8 cellular contexts compared by ENCODE assay signal in the genomic region with DNA sequence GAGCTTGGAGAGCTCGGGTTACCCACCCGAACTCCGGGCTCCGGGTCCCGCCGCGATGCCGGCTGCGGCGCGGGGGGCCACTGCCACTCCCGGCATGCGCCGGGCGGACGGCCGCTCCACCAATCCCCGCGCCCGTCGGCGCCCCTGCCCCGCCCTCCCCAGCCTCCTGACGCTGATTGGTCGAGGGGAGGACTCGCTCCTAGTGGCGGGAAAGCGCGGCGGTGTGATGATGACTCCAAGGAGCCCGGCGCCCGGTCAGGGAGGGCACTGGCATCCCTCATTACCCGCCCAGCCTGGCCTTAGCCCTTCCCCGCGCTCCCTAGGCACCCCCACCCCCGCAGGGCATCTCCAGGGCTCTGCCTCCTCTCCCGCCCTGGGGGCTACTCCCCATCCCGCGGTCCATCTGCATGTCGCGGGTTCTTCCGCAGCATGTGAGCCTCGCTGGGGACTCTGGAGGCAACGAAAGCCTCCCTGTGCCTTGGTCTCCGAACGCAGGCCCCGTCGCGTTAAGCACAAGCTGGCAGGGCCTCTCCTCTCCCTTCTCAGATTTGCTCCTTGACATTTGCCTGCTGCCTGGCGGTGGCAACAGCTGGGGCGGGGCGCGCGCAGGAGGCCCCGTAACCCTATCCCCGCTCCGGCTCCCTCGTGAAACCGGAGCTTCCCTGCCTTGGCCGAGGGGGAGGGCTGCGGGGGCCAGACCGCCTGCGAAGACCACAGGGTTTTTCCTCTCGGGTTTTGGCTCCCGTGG. TPM values are rescaled to one million over a fixed set of nuclear protein-coding genes. Genes with fewer than 3 reads are reported as not detected.
DNase-seq lines count a peak whose midpoint lies in the region; ATAC-seq and TF ChIP-seq lines count a peak whose summit lies in the region.

No MANE protein-coding gene starts in this region.

- TF ChIP-seq CTCF in HFFc6 (IDR thresholded peaks at IDR 0.05) (peak; percentile 37; the same call in 1 of the 2 replicates), ovary (IDR thresholded peaks at IDR 0.05) (peak in 1 of 3 donors; percentile 47), thoracic aorta (IDR thresholded peaks at IDR 0.05) (peak; percentile 54)

- H3K27me3 ChIP-seq in ovary (no peaks in the 10 kb centered on the region), thoracic aorta (replicated peaks; ENCODE audit: insufficient read depth) (no peaks in the 10 kb centered on the region)

- H3K27ac ChIP-seq in ovary (no peak overlapping the region), thoracic aorta (no peak overlapping the region)

- peaks cover 18% of the 10 kb centered on the region for H3K4me1 Mint-ChIP-seq in HFFc6 (ENCODE audit: low read depth)
- peaks cover 6% of the 10 kb centered on the region for H3K4me1 Mint-ChIP-seq in activated naive CD4-positive, alpha-beta T cell treated with anti-CD3 and anti-CD28 coated beads, Interleukin-2, amount 50 U/mL, for 24 hours

- H3K36me3 Mint-ChIP-seq in HFFc6 (ENCODE audit: low read depth) = no peaks in the 10 kb centered on the region; the same call in 1 of the 2 replicates
- H3K36me3 Mint-ChIP-seq in activated naive CD4-positive, alpha-beta T cell treated with anti-CD3 and anti-CD28 coated beads, Interleukin-2, amount 50 U/mL, for 24 hours = no peaks in the 10 kb centered on the region

- peaks cover 10% of the 10 kb centered on the region for H3K27me3 Mint-ChIP-seq in HFFc6 (ENCODE audit: insufficient read depth)
- peaks cover 5% of the 10 kb centered on the region for H3K27me3 Mint-ChIP-seq in activated naive CD4-positive, alpha-beta T cell treated with anti-CD3 and anti-CD28 coated beads, Interleukin-2, amount 50 U/mL, for 24 hours

- H3K9me3 Mint-ChIP-seq in HFFc6 = no peaks in the 10 kb centered on the region; the same call in 1 of the 2 replicates
- no peaks in the 10 kb centered on the region for H3K9me3 Mint-ChIP-seq in activated naive CD4-positive, alpha-beta T cell treated with anti-CD3 and anti-CD28 coated beads, Interleukin-2, amount 50 U/mL, for 24 hours

- no peak overlapping the region for H3K27ac Mint-ChIP-seq in HFFc6
- H3K27ac Mint-ChIP-seq in activated naive CD4-positive, alpha-beta T cell treated with anti-CD3 and anti-CD28 coated beads, Interleukin-2, amount 50 U/mL, for 24 hours = peak overlapping the region; percentile 41

- DNase-seq in GM04504 (ENCODE audit: low read depth) = peak; percentile 67
- DNase-seq in HFFc6 = peak; percentile 78
- peak; percentile 85 for DNase-seq in NCI-H1092 treated with DMSO at 0.1 percent for 48 hours (lab: John Stamatoyannopoulos, UW)
- peak; percentile 91 for DNase-seq in Right ventricle myocardium inferior (ENCODE audit: missing footprints)
- DNase-seq in ovary = peak; percentile 80 to 90 (median 87)
- DNase-seq in thoracic aorta (ENCODE audit: low spot score) = peak; percentile 64

- intact Hi-C loops in Right ventricle myocardium inferior (cut with DNase I) = loop anchor here (1.0 to 5.0 kb wide), 2 partner anchors 47 to 65 kb away; partner anchors contain the start of gene RABEP2
- intact Hi-C loops in ovary (cut with DNase I) = loop anchor here in 1 of 4 donors (5.0 kb wide), 1 partner anchor 53 kb away; no protein-coding TSS in a partner anchor

- H3K36me3 ChIP-seq in ovary (no peaks in the 10 kb centered on the region), thoracic aorta (no peaks in the 10 kb centered on the region)

- H3K4me3 Mint-ChIP-seq in HFFc6 = peak overlapping the region; percentile 94
- H3K4me3 Mint-ChIP-seq in activated naive CD4-positive, alpha-beta T cell treated with anti-CD3 and anti-CD28 coated beads, Interleukin-2, amount 50 U/mL, for 24 hours = peak overlapping the region; percentile 90

- ATAC-seq in SK-N-SH treated with all-trans-retinoic acid at 6 μM for 48 hours (peak; percentile 92), Right ventricle myocardium inferior (peak; percentile 94), thoracic aorta (ENCODE audit: insufficient number of reproducible peaks, low FRiP score, low read depth) (peak; percentile 51)

- TF ChIP-seq EP300 in ovary (IDR thresholded peaks at IDR 0.05) = no peak

- H3K4me3 ChIP-seq in ovary = peak overlapping the region; percentile 63
- H3K4me3 ChIP-seq in thoracic aorta = peak overlapping the region; percentile 94

- H3K4me1 ChIP-seq in ovary (ENCODE audit: insufficient read depth) (peaks cover 7% of the 10 kb centered on the region), thoracic aorta (ENCODE audit: control insufficient read depth in 1 of 2, low read depth in 2 of 2) (peaks cover 8 to 14% of the 10 kb centered on the region in 2 donors)

- WGBS in ovary, 3 donors = 0 to 2% (median 1%) methylated on average over 39 to 66 of the region's 66 CpGs

- no peak for TF ChIP-seq POLR2A in ovary (IDR thresholded peaks at IDR 0.05)

- no peaks in the 10 kb centered on the region for H3K9me3 ChIP-seq in ovary
- no peaks in the 10 kb centered on the region for H3K9me3 ChIP-seq in thoracic aorta

TF ChIP-seq in SK-N-SH treated with all-trans-retinoic acid at 6 μM for 48 hours, 23 proteins besides CTCF, POLR2A, EP300 and RAD21 (continues in another document):
- TF ChIP-seq, protein P1, sequence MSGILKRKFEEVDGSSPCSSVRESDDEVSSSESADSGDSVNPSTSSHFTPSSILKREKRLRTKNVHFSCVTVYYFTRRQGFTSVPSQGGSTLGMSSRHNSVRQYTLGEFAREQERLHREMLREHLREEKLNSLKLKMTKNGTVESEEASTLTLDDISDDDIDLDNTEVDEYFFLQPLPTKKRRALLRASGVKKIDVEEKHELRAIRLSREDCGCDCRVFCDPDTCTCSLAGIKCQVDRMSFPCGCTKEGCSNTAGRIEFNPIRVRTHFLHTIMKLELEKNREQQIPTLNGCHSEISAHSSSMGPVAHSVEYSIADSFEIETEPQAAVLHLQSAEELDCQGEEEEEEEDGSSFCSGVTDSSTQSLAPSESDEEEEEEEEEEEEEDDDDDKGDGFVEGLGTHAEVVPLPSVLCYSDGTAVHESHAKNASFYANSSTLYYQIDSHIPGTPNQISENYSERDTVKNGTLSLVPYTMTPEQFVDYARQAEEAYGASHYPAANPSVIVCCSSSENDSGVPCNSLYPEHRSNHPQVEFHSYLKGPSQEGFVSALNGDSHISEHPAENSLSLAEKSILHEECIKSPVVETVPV (CRISPR knock-in tag; IDR thresholded peaks at IDR 0.05) = no peak
- TF ChIP-seq ZFP3 (CRISPR knock-in tag; IDR thresholded peaks at IDR 0.05) (no peak), ESRRG (CRISPR knock-in tag; IDR thresholded peaks at IDR 0.05) (no peak), ARNTL (CRISPR knock-in tag; IDR thresholded peaks at IDR 0.05; ENCODE audit: borderline replicate concordance, low read depth) (no peak)
- TF ChIP-seq, protein P2, sequence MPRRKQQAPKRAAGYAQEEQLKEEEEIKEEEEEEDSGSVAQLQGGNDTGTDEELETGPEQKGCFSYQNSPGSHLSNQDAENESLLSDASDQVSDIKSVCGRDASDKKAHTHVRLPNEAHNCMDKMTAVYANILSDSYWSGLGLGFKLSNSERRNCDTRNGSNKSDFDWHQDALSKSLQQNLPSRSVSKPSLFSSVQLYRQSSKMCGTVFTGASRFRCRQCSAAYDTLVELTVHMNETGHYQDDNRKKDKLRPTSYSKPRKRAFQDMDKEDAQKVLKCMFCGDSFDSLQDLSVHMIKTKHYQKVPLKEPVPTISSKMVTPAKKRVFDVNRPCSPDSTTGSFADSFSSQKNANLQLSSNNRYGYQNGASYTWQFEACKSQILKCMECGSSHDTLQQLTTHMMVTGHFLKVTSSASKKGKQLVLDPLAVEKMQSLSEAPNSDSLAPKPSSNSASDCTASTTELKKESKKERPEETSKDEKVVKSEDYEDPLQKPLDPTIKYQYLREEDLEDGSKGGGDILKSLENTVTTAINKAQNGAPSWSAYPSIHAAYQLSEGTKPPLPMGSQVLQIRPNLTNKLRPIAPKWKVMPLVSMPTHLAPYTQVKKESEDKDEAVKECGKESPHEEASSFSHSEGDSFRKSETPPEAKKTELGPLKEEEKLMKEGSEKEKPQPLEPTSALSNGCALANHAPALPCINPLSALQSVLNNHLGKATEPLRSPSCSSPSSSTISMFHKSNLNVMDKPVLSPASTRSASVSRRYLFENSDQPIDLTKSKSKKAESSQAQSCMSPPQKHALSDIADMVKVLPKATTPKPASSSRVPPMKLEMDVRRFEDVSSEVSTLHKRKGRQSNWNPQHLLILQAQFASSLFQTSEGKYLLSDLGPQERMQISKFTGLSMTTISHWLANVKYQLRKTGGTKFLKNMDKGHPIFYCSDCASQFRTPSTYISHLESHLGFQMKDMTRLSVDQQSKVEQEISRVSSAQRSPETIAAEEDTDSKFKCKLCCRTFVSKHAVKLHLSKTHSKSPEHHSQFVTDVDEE (CRISPR knock-in tag; IDR thresholded peaks at IDR 0.05) = no peak

RNA-seq across cellular contexts. Expression of gene ATP2A1, which starts 1.7 kb away (rescaled TPM):
- total RNA-seq in HFFc6 (2021; fragmentation: NEBNext Ultra II Directional; extraction: Animal tissue kit (Norgen Biotek cat#: 25700)) = under 1 TPM; 0.26 to 0.85 (median 0.54) TPM
- 0.11 TPM for total RNA-seq in Right ventricle myocardium inferior
- total RNA-seq in ovary = 1 to 10 TPM in 2 of 7 donors, under 1 TPM in 5; 0.15 to 2.5 (median 0.41) TPM
- under 1 TPM; 0.53 to 0.90 TPM for polyA plus RNA-seq in ovary
- total RNA-seq in thoracic aorta = under 1 TPM; 0.41 to 0.42 TPM

RNA-seq across cellular contexts. Expression of gene SH2B1, which starts 16.4 kb away (rescaled TPM):
- 10 to 100 TPM; 33.9 to 41.0 (median 37.6) TPM for total RNA-seq in HFFc6 (2021; fragmentation: NEBNext Ultra II Directional; extraction: Animal tissue kit (Norgen Biotek cat#: 25700))
- total RNA-seq in Right ventricle myocardium inferior (41.3 TPM), ovary (10 to 100 TPM; 30.8 to 76.9 (median 60.0) TPM), thoracic aorta (10 to 100 TPM; 32.5 to 45.1 TPM)
- 10 to 100 TPM in 1 of 2 donors, 1 to 10 TPM in 1; 7.6 to 67.5 TPM for polyA plus RNA-seq in ovary

RNA-seq across cellular contexts. Expression of gene TUFM, which starts 33.9 kb away (rescaled TPM):
- total RNA-seq in HFFc6 (2021; fragmentation: NEBNext Ultra II Directional; extraction: Animal tissue kit (Norgen Biotek cat#: 25700)) = 100 to 1,000 TPM; 140 to 194 (median 158) TPM
- total RNA-seq in Right ventricle myocardium inferior = 252 TPM
- total RNA-seq in ovary = 100 to 1,000 TPM in 4 of 7 donors, 10 to 100 TPM in 3; 75.7 to 123 (median 105) TPM
- 100 to 1,000 TPM; 106 to 117 TPM for polyA plus RNA-seq in ovary
- 10 to 100 TPM; 48.9 to 50.2 TPM for total RNA-seq in thoracic aorta

RNA-seq across cellular contexts. Expression of gene RABEP2, which starts 45.0 kb away (rescaled TPM):
- total RNA-seq in HFFc6 (2021; fragmentation: NEBNext Ultra II Directional; extraction: Animal tissue kit (Norgen Biotek cat#: 25700)) = 10 to 100 TPM; 19.8 to 24.9 (median 21.9) TPM
- total RNA-seq in Right ventricle myocardium inferior (22.3 TPM), ovary (10 to 100 TPM in 5 of 7 donors, 1 to 10 TPM in 2; 5.1 to 13.9 (median 11.3) TPM), thoracic aorta (10 to 100 TPM; 18.3 to 62.0 TPM)
- 10 to 100 TPM in 1 of 2 donors, under 1 TPM in 1; 0.32 to 14.8 TPM for polyA plus RNA-seq in ovary

RNA-seq across cellular contexts. Expression of gene CD19, which starts 51.8 kb away (rescaled TPM):
- total RNA-seq in HFFc6 (2021; fragmentation: NEBNext Ultra II Directional; extraction: Animal tissue kit (Norgen Biotek cat#: 25700)) = not detected
- total RNA-seq in Right ventricle myocardium inferior = not detected
- 1 to 10 TPM in 3 of 7 donors, under 1 TPM in 3, not detected in 1; 0.71 to 1.5 (median 1.1) TPM for total RNA-seq in ovary
- 1 to 10 TPM in 1 of 2 donors, under 1 TPM in 1; 0.40 to 2.5 TPM for polyA plus RNA-seq in ovary
- not detected for total RNA-seq in thoracic aorta
